ENCODE assay signal across 17 cellular contexts in the genomic region with DNA sequence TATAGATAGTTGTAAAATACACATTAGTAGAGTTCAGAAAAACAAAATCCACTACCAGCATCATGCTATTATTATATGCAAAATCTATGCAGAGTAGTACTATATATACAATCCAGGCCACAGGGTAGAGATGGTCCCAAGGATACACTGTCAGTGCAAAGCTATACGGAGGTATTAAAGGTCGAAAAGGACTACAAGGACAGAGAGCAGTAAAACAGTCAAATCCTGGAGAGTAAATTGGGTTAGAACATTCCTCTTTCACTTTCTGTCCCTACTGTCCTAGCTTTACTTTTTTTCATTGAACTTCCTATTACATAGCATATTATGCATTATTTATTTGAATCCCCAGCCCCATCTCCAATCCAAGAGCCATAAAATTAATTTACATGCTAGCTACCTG. TPM values are rescaled to one million over a fixed set of nuclear protein-coding genes. Genes with fewer than 3 reads are reported as not detected.
DNase-seq lines count a peak whose midpoint lies in the region; ATAC-seq, FAIRE-seq and TF ChIP-seq lines count a peak whose summit lies in the region.
"Had no signal": no experiment of that assay in that cellular context is flagged by ENCODE, and none has a peak within 500 bp of the region (broad histone marks: within the 10 kb centered on the region; RNA-seq: fewer than 3 reads in every experiment).

No MANE protein-coding gene starts in this region.

- no peak for DNase-seq in activated CD4-positive, alpha-beta memory T cell treated with anti-CD3 and anti-CD28 coated beads for 36 hours
- DNase-seq in activated CD4-positive, alpha-beta memory T cell treated with anti-CD3 and anti-CD28 coated beads, Interleukin-2, amount 10 ng/mL, durations not matched to agents 7 days and 5 days: no peak
- DNase-seq in CD8-positive, alpha-beta T cell: no peak
- DNase-seq in NCI-H526 treated with DMSO at 0.1 percent for 48 hours (lab: John Stamatoyannopoulos, UW) (peak; percentile 81), HepG2 (ENCODE audit: low spot score) (no peak)
- DNase-seq: NCI-H1048, NCI-H1436, NCI-H2029, NCI-H345 had no signal

- no peaks in the 10 kb centered on the region for H3K9me3 ChIP-seq in CD8-positive, alpha-beta T cell (ENCODE audit: low read length)
- no peaks in the 10 kb centered on the region for H3K9me3 ChIP-seq in HepG2 (ENCODE audit: low read length)
- H3K9me3 ChIP-seq: BLaER1 had no signal

- peaks cover 11% of the 10 kb centered on the region for H3K36me3 ChIP-seq in CD8-positive, alpha-beta T cell (ENCODE audit: insufficient read depth, low read length)
- H3K36me3 ChIP-seq in HepG2 (replicated peaks in 1 of 2; ENCODE audit: control insufficient read depth in 1 of 2, insufficient read depth in 2 of 2, low read length in 2 of 2): peaks cover 7 to 48% of the 10 kb centered on the region in 2 experiments

- H3K27ac ChIP-seq in CD8-positive, alpha-beta T cell (ENCODE audit: low read depth, low read length): no peak overlapping the region
- H3K27ac ChIP-seq in HepG2 (ENCODE audit: extremely low read length, insufficient read depth, low read length): no peak overlapping the region
- H3K27ac ChIP-seq: BLaER1, KMS-11 had no signal

- no peaks in the 10 kb centered on the region for H3K27me3 ChIP-seq in CD8-positive, alpha-beta T cell (ENCODE audit: insufficient read depth, low read length)
- H3K27me3 ChIP-seq in HepG2 (ENCODE audit: control insufficient read depth in 1 of 2, insufficient read depth in 2 of 2, low read length in 2 of 2): no peaks in the 10 kb centered on the region
- H3K27me3 ChIP-seq: BLaER1 had no signal

- no peak overlapping the region for H2AFZ ChIP-seq in HepG2 (ENCODE audit: low read length)

- H3K36me3 Mint-ChIP-seq in activated CD4-positive, alpha-beta memory T cell treated with anti-CD3 and anti-CD28 coated beads for 36 hours: peaks cover 19% of the 10 kb centered on the region
- peaks cover 37% of the 10 kb centered on the region for H3K36me3 Mint-ChIP-seq in activated CD4-positive, alpha-beta memory T cell treated with anti-CD3 and anti-CD28 coated beads, Interleukin-2, amount 10 ng/mL, durations not matched to agents 7 days and 5 days (ENCODE audit: low read depth)
- H3K36me3 Mint-ChIP-seq in CD8-positive, alpha-beta T cell: peaks cover 58% of the 10 kb centered on the region

- peaks cover 1% of the 10 kb centered on the region for H3K4me1 Mint-ChIP-seq in activated CD4-positive, alpha-beta memory T cell treated with anti-CD3 and anti-CD28 coated beads for 36 hours (ENCODE audit: low read depth)
- peaks cover 11% of the 10 kb centered on the region for H3K4me1 Mint-ChIP-seq in activated CD4-positive, alpha-beta memory T cell treated with anti-CD3 and anti-CD28 coated beads, Interleukin-2, amount 10 ng/mL, durations not matched to agents 7 days and 5 days
- H3K4me1 Mint-ChIP-seq in CD8-positive, alpha-beta T cell (ENCODE audit: low read depth): peaks cover 12% of the 10 kb centered on the region

- TF ChIP-seq RAD21 in HepG2 (CRISPR knock-in tag; IDR thresholded peaks at IDR 0.05): no peak

- intact Hi-C loops in activated CD4-positive, alpha-beta memory T cell treated with anti-CD3 and anti-CD28 coated beads for 36 hours (cut with micrococcal nuclease): no loop called here
- intact Hi-C loops in CD8-positive, alpha-beta T cell (cut with DNase I, micrococcal nuclease): no loop called here
- intact Hi-C loops in HepG2 (cut with micrococcal nuclease; ENCODE audit: unreplicated experiment): no loop called here

- TF ChIP-seq CTCF in CD8-positive, alpha-beta T cell (IDR thresholded peaks at IDR 0.05): no peak
- no peak for TF ChIP-seq CTCF in HepG2 (CRISPR knock-in tag; IDR thresholded peaks at IDR 0.05)

- H3K4me3 ChIP-seq in CD8-positive, alpha-beta T cell (ENCODE audit: low read depth, low read length): no peak overlapping the region
- H3K4me3 ChIP-seq in HepG2 (replicated peaks in 1 of 3; ENCODE audit: insufficient read depth in 1 of 3, low read depth in 2 of 3, low read length in 3 of 3): no peak overlapping the region
- H3K4me3 ChIP-seq: BLaER1 had no signal

- H3K9ac ChIP-seq in HepG2 (ENCODE audit: insufficient read depth, low read depth, low read length): no peak overlapping the region
- H3K9ac ChIP-seq: BLaER1, KMS-11 had no signal

- H3K4me2 ChIP-seq in HepG2 (ENCODE audit: low read depth, low read length): no peak overlapping the region
- H3K4me2 ChIP-seq: BLaER1, KMS-11 had no signal

- H3K79me2 ChIP-seq in HepG2 (ENCODE audit: insufficient read depth, low read length): no peaks in the 10 kb centered on the region

- no peaks in the 10 kb centered on the region for H3K4me1 ChIP-seq in CD8-positive, alpha-beta T cell (ENCODE audit: insufficient read depth, low read length)
- H3K4me1 ChIP-seq in HepG2 (ENCODE audit: insufficient read depth, low read length): no peaks in the 10 kb centered on the region
- H3K4me1 ChIP-seq: BLaER1 had no signal

- ATAC-seq in CD8-positive, alpha-beta T cell: no peak
- ATAC-seq in HepG2: peak; percentile 30
- no peak for ATAC-seq in HG03175 (IDR thresholded peaks at IDR 0.05; ENCODE audit: unreplicated experiment)
- ATAC-seq in HG03521 (IDR thresholded peaks at IDR 0.05; ENCODE audit: unreplicated experiment): no peak
- no peak for ATAC-seq in GM18511 (IDR thresholded peaks at IDR 0.05; ENCODE audit: unreplicated experiment)
- ATAC-seq: Right ventricle myocardium inferior had no signal

- no peaks in the 10 kb centered on the region for H3K9me3 Mint-ChIP-seq in activated CD4-positive, alpha-beta memory T cell treated with anti-CD3 and anti-CD28 coated beads for 36 hours
- H3K9me3 Mint-ChIP-seq in activated CD4-positive, alpha-beta memory T cell treated with anti-CD3 and anti-CD28 coated beads, Interleukin-2, amount 10 ng/mL, durations not matched to agents 7 days and 5 days: no peaks in the 10 kb centered on the region
- no peaks in the 10 kb centered on the region for H3K9me3 Mint-ChIP-seq in CD8-positive, alpha-beta T cell

- FAIRE-seq in HepG2 (lab: Jason Lieb, UNC): no peak
- FAIRE-seq: D721Med, RCC 7860 had no signal

- H4K20me1 ChIP-seq in HepG2 (ENCODE audit: insufficient read depth, low read length): no peaks in the 10 kb centered on the region

- BruUV-seq in HepG2 (replicated peaks; lab: Mats Ljungman, UMichigan): no TSS peak

- H3K4me3 Mint-ChIP-seq in activated CD4-positive, alpha-beta memory T cell treated with anti-CD3 and anti-CD28 coated beads for 36 hours: no peak overlapping the region
- no peak overlapping the region for H3K4me3 Mint-ChIP-seq in activated CD4-positive, alpha-beta memory T cell treated with anti-CD3 and anti-CD28 coated beads, Interleukin-2, amount 10 ng/mL, durations not matched to agents 7 days and 5 days
- H3K4me3 Mint-ChIP-seq in CD8-positive, alpha-beta T cell: no peak overlapping the region

- POLR2A ChIA-PET in activated CD4-positive, alpha-beta memory T cell treated with anti-CD3 and anti-CD28 coated beads for 36 hours (lab: Charles Lee): no interaction called here
- POLR2A ChIA-PET in activated CD4-positive, alpha-beta memory T cell treated with anti-CD3 and anti-CD28 coated beads, Interleukin-2, amount 10 ng/mL, durations not matched to agents 7 days and 5 days (lab: Charles Lee): interaction anchor here (1.0 kb wide), 1 partner anchor 23 kb away, joined by 3 read pairs; no protein-coding TSS in a partner anchor
- POLR2A ChIA-PET in CD8-positive, alpha-beta T cell (lab: Charles Lee): no interaction called here
- POLR2A ChIA-PET in HepG2 (lab: Yijun Ruan, JAX): no interaction called here

- H3K27me3 Mint-ChIP-seq in activated CD4-positive, alpha-beta memory T cell treated with anti-CD3 and anti-CD28 coated beads for 36 hours: no peaks in the 10 kb centered on the region
- H3K27me3 Mint-ChIP-seq in activated CD4-positive, alpha-beta memory T cell treated with anti-CD3 and anti-CD28 coated beads, Interleukin-2, amount 10 ng/mL, durations not matched to agents 7 days and 5 days: no peaks in the 10 kb centered on the region
- no peaks in the 10 kb centered on the region for H3K27me3 Mint-ChIP-seq in CD8-positive, alpha-beta T cell (ENCODE audit: low read depth)

- TF ChIP-seq EP300 in HepG2 (IDR thresholded peaks at IDR 0.05; ENCODE audit: low read depth in 2 of 2, low read length in 2 of 2) (no peak), HepG2 (CRISPR knock-in tag; IDR thresholded peaks at IDR 0.05; ENCODE audit: borderline replicate concordance) (no peak)

- TF ChIP-seq POLR2A in HepG2 (IDR thresholded peaks at IDR 0.05; ENCODE audit: insufficient read depth in 1 of 2, low read depth in 2 of 2, low read length in 2 of 2): no peak

- CTCF ChIA-PET in activated CD4-positive, alpha-beta memory T cell treated with anti-CD3 and anti-CD28 coated beads for 36 hours (lab: Charles Lee): interaction anchor here (1.4 kb wide), 1 partner anchor 62 kb away, joined by 4 read pairs; no protein-coding TSS in a partner anchor
- CTCF ChIA-PET in activated CD4-positive, alpha-beta memory T cell treated with anti-CD3 and anti-CD28 coated beads, Interleukin-2, amount 10 ng/mL, durations not matched to agents 7 days and 5 days (lab: Charles Lee): no interaction called here
- CTCF ChIA-PET in CD8-positive, alpha-beta T cell (lab: Charles Lee): no interaction called here
- CTCF ChIA-PET in HepG2 (lab: Yijun Ruan, JAX; ENCODE audit: low intra/inter-chr PET ratio, low total read pairs): no interaction called here

- WGBS in HepG2 (ENCODE audit: low lambda C conversion rate): 99% methylated on average over 2 of the region's 2 CpGs

- in situ Hi-C loops in HepG2 (cut with HindIII; ENCODE audit: extremely low pct_ligation_motif_present, low pct_unique_long_range_greater_than_20kb): no loop called here

- peak overlapping the region; percentile 29 for H3K27ac Mint-ChIP-seq in activated CD4-positive, alpha-beta memory T cell treated with anti-CD3 and anti-CD28 coated beads for 36 hours
- no peak overlapping the region for H3K27ac Mint-ChIP-seq in activated CD4-positive, alpha-beta memory T cell treated with anti-CD3 and anti-CD28 coated beads, Interleukin-2, amount 10 ng/mL, durations not matched to agents 7 days and 5 days
- peak overlapping the region; percentile 53 for H3K27ac Mint-ChIP-seq in CD8-positive, alpha-beta T cell

RNA-seq across cellular contexts. Expression of a gene that starts 39.7 kb away (rescaled TPM):
- under 1 TPM in 1 of 2 experiments, not detected in 1; 0.12 TPM for total RNA-seq in activated CD4-positive, alpha-beta memory T cell treated with anti-CD3 and anti-CD28 coated beads for 36 hours
- under 1 TPM in 1 of 2 experiments, not detected in 1; 0.33 TPM for total RNA-seq in activated CD4-positive, alpha-beta memory T cell treated with anti-CD3 and anti-CD28 coated beads, Interleukin-2, amount 10 ng/mL, durations not matched to agents 7 days and 5 days
- total RNA-seq in CD8-positive, alpha-beta T cell: not detected
- total RNA-seq in HepG2 (2016; rRNA removed; fragmentation: Illumina TruSeq; extraction: Trizol): 47.5 and 119 TPM in 2 replicates
- total RNA-seq in HepG2 (2016; cell fraction: cytosol; rRNA removed; fragmentation: Illumina TruSeq; extraction: Trizol; ENCODE audit: low read depth): 9.3 and 11.1 TPM in 2 replicates
- total RNA-seq in HepG2 (2016; cell fraction: insoluble cytoplasmic fraction; rRNA removed; fragmentation: Illumina TruSeq; extraction: Trizol): 45.4 and 119 TPM in 2 replicates
- 27.4 and 30.5 TPM in 2 replicates for total RNA-seq in HepG2 (2016; cell fraction: membrane; rRNA removed; fragmentation: Illumina TruSeq; extraction: Trizol)
- 90.3 and 111 TPM in 2 replicates for total RNA-seq in HepG2 (2016; cell fraction: nucleus; rRNA removed; fragmentation: Illumina TruSeq; extraction: Trizol)
- 108 and 113 TPM in 2 replicates for polyA plus RNA-seq in HepG2 (2011; rRNA removed)
- polyA plus RNA-seq in HepG2 (2011; cell fraction: cytosol; rRNA removed): 78.7 and 130 TPM in 2 replicates
- 66.7 and 76.2 TPM in 2 replicates for polyA plus RNA-seq in HepG2 (2011; cell fraction: nucleus; rRNA removed)
- polyA plus RNA-seq in HepG2 (2012): 44.8 and 48.6 TPM in 2 replicates
- polyA plus RNA-seq in HepG2 (2016; cell fraction: cytosol; fragmentation: Illumina TruSeq; extraction: Trizol; ENCODE audit: low read depth): 8.7 TPM in 2 replicates
- polyA plus RNA-seq in HepG2 (2016; cell fraction: insoluble cytoplasmic fraction; fragmentation: Illumina TruSeq; extraction: Trizol; ENCODE audit: low read depth): 49.7 and 54.3 TPM in 2 replicates
- 17.8 and 18.0 TPM in 2 replicates for polyA plus RNA-seq in HepG2 (2016; cell fraction: membrane; fragmentation: Illumina TruSeq; extraction: Trizol; ENCODE audit: low read depth)
- 156 and 173 TPM in 2 replicates for polyA plus RNA-seq in HepG2 (2016; cell fraction: nucleus; fragmentation: Illumina TruSeq; extraction: Trizol; ENCODE audit: insufficient read depth, low read depth)
- polyA minus RNA-seq in HepG2 (2011; rRNA and poly(A)+ RNA removed; ENCODE audit: low replicate concordance): 13.0 and 159 TPM in 2 replicates
- polyA minus RNA-seq in HepG2 (2011; cell fraction: cytosol; rRNA and poly(A)+ RNA removed): 69.2 and 73.2 TPM in 2 replicates
- 14.8 and 16.3 TPM in 2 replicates for polyA minus RNA-seq in HepG2 (2011; cell fraction: nucleus; rRNA and poly(A)+ RNA removed)

Comparison
In these comparisons a context has a peak if more than half of its experiments do, and no peak if none do; other contexts are left out.
1. RNA of a gene that starts 39.7 kb away (total RNA-seq): 9.3 to 119 TPM in HepG2; 0.33 TPM in activated CD4-positive, alpha-beta memory T cell treated with anti-CD3 and anti-CD28 coated beads, Interleukin-2, amount 10 ng/mL, durations not matched to agents 7 days and 5 days, 0.12 TPM in activated CD4-positive, alpha-beta memory T cell treated with anti-CD3 and anti-CD28 coated beads for 36 hours and not detected in CD8-positive, alpha-beta T cell; every median in the first group is over 4 times any median in the second.